ENCODE assay signal across 31 cellular contexts in genomic region chr17:61565213-61565612, GRCh38. TPM values are rescaled to one million over a fixed set of nuclear protein-coding genes. Genes with fewer than 3 reads are reported as not detected.
"Had no signal": no experiment of that assay in that cellular context is flagged by ENCODE, and none has a peak within 500 bp of the region (broad histone marks: within the 10 kb centered on the region; RNA-seq: fewer than 3 reads in every experiment).

No MANE protein-coding gene starts in this region.

- H3K27ac ChIP-seq: colonic mucosa, epithelial cell of prostate, esophagus muscularis mucosa, foreskin keratinocyte, gastroesophageal sphincter, heart left ventricle, hepatocyte, neutrophil, parathyroid adenoma, stomach, tibial artery had no signal

- H3K9ac ChIP-seq: parathyroid adenoma had no signal

- ATAC-seq: foreskin keratinocyte; gastroesophageal sphincter; heart left ventricle; left lobe of liver; natural killer cell; sciatic nerve; stimulated activated effector memory CD8-positive, alpha-beta T cell treated with anti-CD3 and anti-CD28 coated beads, Interleukin-12 subunit alpha, Interleukin-12 subunit beta, amount 100 ng/mL, for 72 hours had no signal

- H3K36me3 ChIP-seq: colonic mucosa, esophagus muscularis mucosa, gastroesophageal sphincter, heart left ventricle, neutrophil, stomach, tibial artery had no signal

- FAIRE-seq: kidney had no signal

- H2AFZ ChIP-seq: hepatocyte, parathyroid adenoma had no signal

- H3K9me3 ChIP-seq: colonic mucosa, neutrophil had no signal

- H3K27me3 ChIP-seq: colonic mucosa, foreskin keratinocyte, hepatocyte, tibial artery had no signal

- H3K4me2 ChIP-seq: hepatocyte, smooth muscle cell had no signal

- H3K4me3 ChIP-seq: colonic mucosa, esophagus muscularis mucosa, gastroesophageal sphincter, heart left ventricle, hepatocyte, lung, smooth muscle cell, stomach, tibial artery had no signal

- DNase-seq: colonic mucosa; effector CD8-positive, alpha-beta T cell; endodermal cell; foreskin keratinocyte; heart left ventricle; kidney; natural killer cell; stimulated activated CD4-positive, alpha-beta T cell treated with anti-CD3 and anti-CD28 coated beads, Interleukin-2, amount 100 ng/mL, for 24 hours; stimulated activated CD4-positive, alpha-beta T cell treated with anti-CD3 and anti-CD28 coated beads, Interleukin-4, amount 100 ng/mL, for 24 hours; stimulated activated naive CD4-positive, alpha-beta T cell treated with Interleukin-2 at 50 U/mL for 16 hours; stomach; tibial artery had no signal

- H3K4me1 ChIP-seq: colonic mucosa, esophagus muscularis mucosa, foreskin keratinocyte, gastroesophageal sphincter, heart left ventricle, parathyroid adenoma, stomach, tibial artery had no signal

- H3K79me2 ChIP-seq: hepatocyte, parathyroid adenoma had no signal

RNA-seq across cellular contexts. Expression of gene NACA2, which starts 25.8 kb away (rescaled TPM):
- total RNA-seq: endodermal cell, esophagus muscularis mucosa, fibroblast of lung, foreskin keratinocyte, gastroesophageal sphincter, heart left ventricle, hepatocyte, kidney, left lobe of liver, liver, lung, natural killer cell, omental fat pad, progenitor cell of endocrine pancreas, sciatic nerve, smooth muscle cell, stomach, subcutaneous adipose tissue, temporal lobe, urinary bladder had no signal
- polyA plus RNA-seq: fibroblast of lung, foreskin keratinocyte, hepatocyte, neural cell, smooth muscle cell, urinary bladder had no signal
